Comparison of ENCODE assay signal across 8 cellular contexts in the genomic region with DNA sequence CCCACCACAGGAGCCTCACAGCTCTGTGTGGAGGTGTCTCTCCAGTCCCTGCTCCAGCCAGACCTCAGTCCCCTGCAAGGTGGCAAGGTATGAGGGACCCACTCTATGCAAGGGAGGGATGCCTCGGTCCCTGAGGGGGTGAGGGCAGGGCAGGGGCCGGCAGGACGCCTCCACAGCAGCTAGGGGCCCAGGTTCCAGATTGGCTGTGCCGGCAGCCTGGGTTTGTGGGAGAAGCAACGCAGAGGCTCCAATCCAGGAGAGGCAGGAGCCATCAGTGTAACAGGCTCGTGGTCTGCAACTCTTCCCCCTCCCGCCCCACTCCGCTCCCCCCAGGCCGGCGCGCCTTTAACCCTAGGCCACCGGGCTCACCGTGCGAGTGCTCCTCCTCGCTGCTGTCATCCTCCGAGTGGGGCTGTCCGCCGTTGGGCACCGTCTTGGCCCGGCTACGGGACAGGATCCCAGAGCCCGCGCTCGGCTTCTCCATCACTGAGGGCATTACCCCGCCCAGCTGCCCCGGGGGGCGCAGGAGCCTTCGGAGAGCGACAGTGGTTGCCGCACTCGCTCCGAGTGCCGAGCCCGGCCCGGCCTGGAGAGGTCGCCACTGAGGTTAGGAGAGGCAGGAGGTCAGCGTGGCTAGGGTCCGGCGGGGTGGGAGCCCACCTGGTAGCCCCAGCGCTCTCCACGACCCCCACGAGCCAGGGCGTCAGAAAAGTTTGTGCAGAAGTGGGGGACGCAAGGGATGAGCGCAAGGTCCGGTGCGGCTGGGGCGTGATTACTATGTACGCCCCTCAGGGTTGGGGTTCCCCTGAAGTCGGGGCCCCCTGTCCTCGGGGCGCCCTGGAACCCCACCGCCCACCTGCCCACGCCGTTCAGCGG. TPM values are rescaled to one million over a fixed set of nuclear protein-coding genes. Genes with fewer than 3 reads are reported as not detected.
A peak's percentile ranks its signal among the peaks of the same experiment; 100 is the strongest.
DNase-seq lines count a peak whose midpoint lies in the region; ATAC-seq and TF ChIP-seq lines count a peak whose summit lies in the region.

No MANE protein-coding gene starts in this region.

- H3K4me3 ChIP-seq in HFF-Myc (replicated peaks; ENCODE audit: low read depth, low read length): peak overlapping the region; percentile 76
- peak overlapping the region; percentile 51 to 62 for H3K4me3 ChIP-seq in Panc1 (ENCODE audit: low read depth in 2 of 2, low read length in 2 of 2)

- peak; percentile 51 for TF ChIP-seq CTCF in CD4-positive, alpha-beta T cell (IDR thresholded peaks at IDR 0.05)
- TF ChIP-seq CTCF in HFF-Myc (IDR thresholded peaks at IDR 0.05; ENCODE audit: low read depth, low read length, missing control alignments) (peak; percentile 62), Panc1 (IDR thresholded peaks at IDR 0.05) (peak; percentile 89)

- peaks cover 16% of the 10 kb centered on the region for H3K4me1 Mint-ChIP-seq in CD4-positive, alpha-beta T cell (ENCODE audit: low read depth)
- H3K4me1 Mint-ChIP-seq in stimulated activated naive CD8-positive, alpha-beta T cell treated with anti-CD3 and anti-CD28 coated beads, Interleukin-15, amount 100 ng/mL, for 72 hours: peaks cover 50% of the 10 kb centered on the region

- peak overlapping the region; percentile 82 for H3K4me3 Mint-ChIP-seq in CD4-positive, alpha-beta T cell
- H3K4me3 Mint-ChIP-seq in stimulated activated naive CD8-positive, alpha-beta T cell treated with anti-CD3 and anti-CD28 coated beads, Interleukin-15, amount 100 ng/mL, for 72 hours: peak overlapping the region; percentile 90 to 92

- intact Hi-C loops in CD4-positive, alpha-beta T cell (cut with DNase I, micrococcal nuclease): loop anchor here in 1 of 2 experiments (2.0 kb wide), 1 partner anchor 23 kb away; the partner anchor contains the start of gene NAA40
- intact Hi-C loops in Panc1 (cut with micrococcal nuclease; ENCODE audit: unreplicated experiment): no loop called here

- H3K36me3 ChIP-seq in Panc1 (ENCODE audit: control insufficient read depth, insufficient read depth, low read length): no peaks in the 10 kb centered on the region; the same call in 1 of the 2 replicates

- CTCF ChIA-PET in CD4-positive, alpha-beta T cell (lab: Charles Lee): interaction anchor here (0.6 kb wide), 1 partner anchor 64 kb away, joined by 3 read pairs; no protein-coding TSS in a partner anchor
- CTCF ChIA-PET in Panc1 (lab: Charles Lee): interaction anchor here (0.6 to 1.0 kb wide), 2 partner anchors 29 to 137 kb away, joined by 4 to 7 read pairs; no protein-coding TSS in a partner anchor

- no peak for ATAC-seq in CD4-positive, alpha-beta T cell (ENCODE audit: poor library complexity)
- ATAC-seq in Panc1: peak; percentile 57
- ATAC-seq in stimulated activated naive CD8-positive, alpha-beta T cell treated with anti-CD3 and anti-CD28 coated beads, Interleukin-15, amount 100 ng/mL, for 72 hours: peak; percentile 19
- no peak for ATAC-seq in HG02938 (IDR thresholded peaks at IDR 0.05; ENCODE audit: unreplicated experiment)

- H3K9me3 Mint-ChIP-seq in CD4-positive, alpha-beta T cell: no peaks in the 10 kb centered on the region
- no peaks in the 10 kb centered on the region for H3K9me3 Mint-ChIP-seq in stimulated activated naive CD8-positive, alpha-beta T cell treated with anti-CD3 and anti-CD28 coated beads, Interleukin-15, amount 100 ng/mL, for 72 hours

- POLR2A ChIA-PET in CD4-positive, alpha-beta T cell (lab: Charles Lee): interaction anchor here (0.5 to 2.9 kb wide), 3 partner anchors 38 to 78 kb away, joined by 3 to 13 read pairs (median 3); partner anchors contain the start of gene MARK2
- POLR2A ChIA-PET in Panc1 (lab: Charles Lee): no interaction called here

- peaks cover 4% of the 10 kb centered on the region for H3K36me3 Mint-ChIP-seq in CD4-positive, alpha-beta T cell (ENCODE audit: low read depth)

- in situ Hi-C loops in Panc1 (cut with HindIII; ENCODE audit: low pct_unique_long_range_greater_than_20kb, low sequenced_read_pairs): no loop called here
- in situ Hi-C loops in T47D (cut with HindIII; ENCODE audit: low pct_unique_long_range_greater_than_20kb, low sequenced_read_pairs): no loop called here

- no peaks in the 10 kb centered on the region for H3K9me3 ChIP-seq in CD4-positive, alpha-beta T cell (ENCODE audit: control insufficient read depth, low read length)
- H3K9me3 ChIP-seq in Panc1 (ENCODE audit: control insufficient read depth, insufficient read depth, low read depth, low read length): no peaks in the 10 kb centered on the region

- peaks cover 25% of the 10 kb centered on the region for H3K4me1 ChIP-seq in Panc1 (ENCODE audit: control insufficient read depth, insufficient read depth, low read length)

- no peak overlapping the region for H3K27ac ChIP-seq in CD4-positive, alpha-beta T cell (ENCODE audit: low read depth, low read length)
- H3K27ac ChIP-seq in Panc1 (ENCODE audit: low read length): peak overlapping the region; percentile 29; the same call in 1 of the 2 replicates

- H3K27me3 Mint-ChIP-seq in CD4-positive, alpha-beta T cell: no peaks in the 10 kb centered on the region
- peaks cover 38% of the 10 kb centered on the region for H3K27me3 Mint-ChIP-seq in stimulated activated naive CD8-positive, alpha-beta T cell treated with anti-CD3 and anti-CD28 coated beads, Interleukin-15, amount 100 ng/mL, for 72 hours

- no peaks in the 10 kb centered on the region for H3K27me3 ChIP-seq in CD4-positive, alpha-beta T cell (ENCODE audit: control insufficient read depth, insufficient read depth, low read length)
- no peaks in the 10 kb centered on the region for H3K27me3 ChIP-seq in Panc1 (ENCODE audit: control insufficient read depth, insufficient read depth, low read length)

- peak in 1 of 10 experiments; percentile 33 for DNase-seq in CD4-positive, alpha-beta T cell
- no peak for DNase-seq in HFF-Myc (ENCODE audit: extremely low read depth, low read depth)
- DNase-seq in Panc1 (ENCODE audit: low read depth, low spot score): no peak
- peak; percentile 59 to 75 for DNase-seq in T47D (ENCODE audit: low read depth in 1 of 2, low spot score in 1 of 2)
- DNase-seq in kidney tubule cell (ENCODE audit: low spot score): peak; percentile 27
- DNase-seq in stimulated activated naive CD8-positive, alpha-beta T cell treated with anti-CD3 and anti-CD28 coated beads, Interleukin-15, amount 100 ng/mL, for 72 hours: peak; percentile 48 to 51
- DNase-seq in GDM1 (lab: John Stamatoyannopoulos, UW): no peak

- BruUV-seq in Panc1 (replicated peaks; lab: Mats Ljungman, UMichigan): no TSS peak

- H3K27ac Mint-ChIP-seq in CD4-positive, alpha-beta T cell: no peak overlapping the region
- H3K27ac Mint-ChIP-seq in stimulated activated naive CD8-positive, alpha-beta T cell treated with anti-CD3 and anti-CD28 coated beads, Interleukin-15, amount 100 ng/mL, for 72 hours: peak overlapping the region; percentile 14 to 42

RNA-seq across cellular contexts. Expression of gene RCOR2, which starts 0.8 kb away (rescaled TPM):
- not detected for total RNA-seq in CD4-positive, alpha-beta T cell
- total RNA-seq in Panc1 (2021; ENCODE audit: unreplicated experiment): 10.2 TPM
- polyA plus RNA-seq in Panc1 (2012; ENCODE audit: insufficient read length): 14.5 TPM

RNA-seq across cellular contexts. Expression of gene NAA40, which starts 22.6 kb away (rescaled TPM):
- total RNA-seq in CD4-positive, alpha-beta T cell: 10 to 100 TPM; 11.8 to 14.0 TPM
- 43.2 TPM for total RNA-seq in Panc1 (2021; ENCODE audit: unreplicated experiment)
- 29.4 TPM for polyA plus RNA-seq in Panc1 (2012; ENCODE audit: insufficient read length)

RNA-seq across cellular contexts. Expression of gene COX8A, which starts 58.2 kb away (rescaled TPM):
- total RNA-seq in CD4-positive, alpha-beta T cell: 100 to 1,000 TPM in 1 of 2 experiments, 10 to 100 TPM in 1; 89.1 to 105 TPM
- total RNA-seq in Panc1 (2021; ENCODE audit: unreplicated experiment): 613 TPM
- polyA plus RNA-seq in Panc1 (2012; ENCODE audit: insufficient read length): 788 TPM

Comparison
In these comparisons a context has a peak if more than half of its experiments do, and no peak if none do; other contexts are left out.
1. ATAC-seq: peak in Panc1 (single experiment) and stimulated activated naive CD8-positive, alpha-beta T cell treated with anti-CD3 and anti-CD28 coated beads, Interleukin-15, amount 100 ng/mL, for 72 hours (single experiment); none in CD4-positive, alpha-beta T cell (single experiment) and HG02938 (single experiment).
2. DNase-seq: peak in T47D (2 of 2), kidney tubule cell (single experiment) and stimulated activated naive CD8-positive, alpha-beta T cell treated with anti-CD3 and anti-CD28 coated beads, Interleukin-15, amount 100 ng/mL, for 72 hours (2 of 2); none in HFF-Myc (single experiment), Panc1 (single experiment) and GDM1 (single experiment).
3. RNA of gene RCOR2, which starts 0.8 kb away (total RNA-seq): 10.2 TPM in Panc1 (single experiment); not detected in CD4-positive, alpha-beta T cell; every median in the first group is over 10 times any median in the second.
4. Peak in every context shown above with its lines, with median percentiles within 50 percentile points of each other: CTCF ChIP-seq.